In the genomic region with DNA sequence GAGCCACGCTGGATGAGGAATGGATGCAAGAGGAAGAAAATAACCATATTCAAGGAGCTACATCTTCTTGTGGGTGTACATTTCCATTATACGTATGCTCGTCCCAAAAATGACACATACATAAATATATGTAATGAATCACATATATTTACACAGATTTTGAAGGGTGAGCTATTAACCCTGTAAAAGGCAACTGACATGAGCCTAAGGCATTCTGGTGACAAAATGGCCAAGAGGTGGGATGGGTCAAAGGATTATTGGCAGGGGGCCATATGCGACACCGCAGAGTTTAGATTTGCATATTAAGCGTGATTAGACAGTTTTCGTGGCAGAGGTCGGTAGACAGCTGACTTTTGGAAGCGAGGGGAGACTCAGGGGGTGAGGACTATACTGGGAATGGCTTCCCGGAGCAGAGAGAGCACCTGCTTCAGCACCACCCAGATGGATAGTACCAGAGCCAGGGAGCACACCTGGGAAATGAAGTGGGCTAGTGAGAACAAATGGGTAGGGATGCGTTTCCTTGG, we compare ENCODE assay signal across 8 cellular contexts. TPM values are rescaled to one million over a fixed set of nuclear protein-coding genes. Genes with fewer than 3 reads are reported as not detected.
DNase-seq lines count a peak whose midpoint lies in the region; ATAC-seq and TF ChIP-seq lines count a peak whose summit lies in the region.

No MANE protein-coding gene starts in this region.

- H2AK5ac ChIP-seq in neuronal stem cell (ENCODE audit: low read depth, low read length) = no peak overlapping the region

- no peaks in the 10 kb centered on the region for H3K9me3 Mint-ChIP-seq in Caco-2 (ENCODE audit: unreplicated experiment)

- H3K4me1 ChIP-seq in BE2C (no peaks in the 10 kb centered on the region), HUES48 (ENCODE audit: control insufficient read depth, insufficient read depth, low read length) (peaks cover 12% of the 10 kb centered on the region), SJCRH30 (peaks cover 5% of the 10 kb centered on the region; the same call in 1 of the 2 replicates), esophagus muscularis mucosa (peaks cover 9 to 36% (median 23%) of the 10 kb centered on the region in 4 donors), neuronal stem cell (ENCODE audit: control insufficient read depth in 2 of 2, insufficient read depth in 1 of 2, low read depth in 1 of 2, low read length in 2 of 2) (peaks cover 0 to 7% of the 10 kb centered on the region in 2 donors), Caco-2 (no peaks in the 10 kb centered on the region)

- no peak overlapping the region for H3K4ac ChIP-seq in neuronal stem cell (ENCODE audit: low read length)

- H4K8ac ChIP-seq in neuronal stem cell (ENCODE audit: low read depth, low read length) = no peak overlapping the region

- CTCF ChIA-PET in Caco-2 (lab: Charles Lee) = no interaction called here

- DNase-seq in BE2C (peak; percentile 8), SJCRH30 (peak; percentile 65 to 74), esophagus muscularis mucosa (ENCODE audit: extremely low spot score) (no peak), neuronal stem cell (ENCODE audit: low spot score) (peak; percentile 17), SIG-M5 treated with dmso at 0.1 percent for 504 hours (lab: John Stamatoyannopoulos, UW; ENCODE audit: unreplicated experiment) (no peak), Caco-2 (no peak)

- H3K27me3 ChIP-seq in BE2C (no peaks in the 10 kb centered on the region), HUES48 (ENCODE audit: control insufficient read depth, insufficient read depth, low read length) (peaks cover 42% of the 10 kb centered on the region), SJCRH30 (no peaks in the 10 kb centered on the region), esophagus muscularis mucosa (no peaks in the 10 kb centered on the region), neuronal stem cell (ENCODE audit: control insufficient read depth in 3 of 3, insufficient read depth in 3 of 3, low read depth in 1 of 3, low read length in 3 of 3) (peaks cover 6 to 29% (median 7%) of the 10 kb centered on the region in 3 experiments), Caco-2 (replicated peaks; ENCODE audit: control insufficient read depth, insufficient read depth, low read length) (no peaks in the 10 kb centered on the region)

- H3K4me3 ChIP-seq in BE2C (ENCODE audit: low read depth, low read length) = peak overlapping the region; percentile 76
- H3K4me3 ChIP-seq in HUES48 (ENCODE audit: low read depth, low read length) = peak overlapping the region; percentile 68
- peak overlapping the region; percentile 76 for H3K4me3 ChIP-seq in SJCRH30
- H3K4me3 ChIP-seq in esophagus muscularis mucosa = peak overlapping the region; percentile 84 to 93 (median 90)
- H3K4me3 ChIP-seq in neuronal stem cell (ENCODE audit: low read length in 2 of 2) = peak overlapping the region; percentile 77 to 79
- no peak overlapping the region for H3K4me3 ChIP-seq in Caco-2 (ENCODE audit: low read depth, low read length)

- intact Hi-C loops in esophagus muscularis mucosa (cut with DNase I) (no loop called here), Caco-2 (cut with micrococcal nuclease; ENCODE audit: unreplicated experiment) (no loop called here)

- H4K91ac ChIP-seq in neuronal stem cell (ENCODE audit: low read depth, low read length, poor library complexity) = no peak overlapping the region

- H3K36me3 ChIP-seq in BE2C (peaks cover 13% of the 10 kb centered on the region), HUES48 (ENCODE audit: control insufficient read depth, insufficient read depth, low read length) (no peaks in the 10 kb centered on the region), SJCRH30 (peaks cover 3% of the 10 kb centered on the region), esophagus muscularis mucosa (peaks cover 0 to 17% (median 8%) of the 10 kb centered on the region in 4 donors), neuronal stem cell (replicated peaks in 1 of 2; ENCODE audit: control insufficient read depth in 2 of 2, insufficient read depth in 2 of 2, low read length in 2 of 2) (peaks cover 2 to 26% of the 10 kb centered on the region in 2 donors), Caco-2 (ENCODE audit: control insufficient read depth, insufficient read depth, low read length) (no peaks in the 10 kb centered on the region)

- H3K9ac ChIP-seq in HUES48 (ENCODE audit: low read depth, low read length) = no peak overlapping the region
- no peak overlapping the region for H3K9ac ChIP-seq in neuronal stem cell (ENCODE audit: low read depth, low read length, poor library complexity)

- peak overlapping the region; percentile 96 for H2AFZ ChIP-seq in neuronal stem cell (ENCODE audit: low read length)

- no peak overlapping the region for H2BK12ac ChIP-seq in neuronal stem cell (ENCODE audit: low read length)

- TF ChIP-seq CTCF in BE2C (IDR thresholded peaks at IDR 0.05; ENCODE audit: low read depth, low read length) (no peak), esophagus muscularis mucosa (IDR thresholded peaks at IDR 0.05) (no peak), Caco-2 (IDR thresholded peaks at IDR 0.05; ENCODE audit: insufficient read depth in 1 of 2, low read depth in 1 of 2, low read length in 1 of 2, severe bottlenecking in 1 of 2, unreplicated experiment in 1 of 2) (no peak)

- TF ChIP-seq EP300 in esophagus muscularis mucosa (IDR thresholded peaks at IDR 0.05) = no peak

- no peak overlapping the region for H3K4me3 Mint-ChIP-seq in Caco-2 (ENCODE audit: unreplicated experiment)

- POLR2A ChIA-PET in Caco-2 (lab: Charles Lee) = no interaction called here

- H3K27ac ChIP-seq in HUES48 (ENCODE audit: low read depth, low read length) = no peak overlapping the region
- H3K27ac ChIP-seq in SJCRH30 = peak overlapping the region; percentile 85
- peak overlapping the region; percentile 87 to 95 (median 92) for H3K27ac ChIP-seq in esophagus muscularis mucosa (replicated peaks in 1 of 4)
- no peak overlapping the region for H3K27ac ChIP-seq in neuronal stem cell (replicated peaks; ENCODE audit: low read length)

- H3K23ac ChIP-seq in neuronal stem cell (ENCODE audit: low read depth, low read length, poor library complexity) = no peak overlapping the region

- peaks cover 3% of the 10 kb centered on the region for H3K79me1 ChIP-seq in neuronal stem cell (ENCODE audit: low read depth, low read length)

- H3K4me1 Mint-ChIP-seq in Caco-2 (ENCODE audit: low read depth, unreplicated experiment) = no peaks in the 10 kb centered on the region

- H3K36me3 Mint-ChIP-seq in Caco-2 (ENCODE audit: insufficient read depth, unreplicated experiment) = no peaks in the 10 kb centered on the region

- H3K27ac Mint-ChIP-seq in Caco-2 (ENCODE audit: unreplicated experiment) = no peak overlapping the region

- H2BK120ac ChIP-seq in neuronal stem cell (ENCODE audit: low read depth, low read length) = no peak overlapping the region

- ATAC-seq in HG02885 (IDR thresholded peaks at IDR 0.05; ENCODE audit: poor library complexity, unreplicated experiment) = no peak

- no peak overlapping the region for H2BK5ac ChIP-seq in neuronal stem cell (ENCODE audit: low read length)

- H3K18ac ChIP-seq in neuronal stem cell (ENCODE audit: low read length) = no peak overlapping the region

- no TSS peak for BruUV-seq in Caco-2 (replicated peaks; lab: Mats Ljungman, UMichigan)

- H2BK15ac ChIP-seq in neuronal stem cell (ENCODE audit: low read length) = no peak overlapping the region

- no peak for TF ChIP-seq POLR2A in esophagus muscularis mucosa (IDR thresholded peaks at IDR 0.05; ENCODE audit: low read depth)

- 6% methylated on average over 11 of the region's 11 CpGs for WGBS in esophagus muscularis mucosa
- WGBS in neuronal stem cell (ENCODE audit: extremely low coverage in 2 of 2, insufficient read length in 2 of 2, insufficient replicate concordance in 1 of 2), 2 donors = no CpG with 5 or more reads among the region's 11 CpGs

- peak overlapping the region; percentile 91 for H3K4me2 ChIP-seq in neuronal stem cell (ENCODE audit: insufficient read depth, low read length, poor library complexity, severe bottlenecking)

- H3K9me3 ChIP-seq in BE2C (no peaks in the 10 kb centered on the region), HUES48 (ENCODE audit: control insufficient read depth, insufficient read depth, low read length) (no peaks in the 10 kb centered on the region), SJCRH30 (replicated peaks) (no peaks in the 10 kb centered on the region), esophagus muscularis mucosa (no peaks in the 10 kb centered on the region), neuronal stem cell (replicated peaks in 1 of 2; ENCODE audit: control insufficient read depth in 2 of 2, insufficient read depth in 1 of 2, low read depth in 1 of 2, low read length in 2 of 2) (peaks cover 0 to 12% of the 10 kb centered on the region in 2 donors), Caco-2 (no peaks in the 10 kb centered on the region)

- no peak overlapping the region for H3K14ac ChIP-seq in neuronal stem cell (ENCODE audit: low read length)

- H3K27me3 Mint-ChIP-seq in Caco-2 (ENCODE audit: insufficient read depth, unreplicated experiment) = peaks cover 4% of the 10 kb centered on the region

RNA-seq across cellular contexts. Expression of a gene that starts 0.4 kb away (rescaled TPM):
- 31.8 TPM for polyA plus RNA-seq in BE2C (2012; ENCODE audit: insufficient read depth, insufficient read length, low read depth)
- total RNA-seq in SJCRH30 (2014; rRNA removed; shearing (Covaris generic)) = 17.5 and 20.8 TPM in 2 replicates
- total RNA-seq in esophagus muscularis mucosa = 10 to 100 TPM; 23.5 to 44.4 (median 29.8) TPM
- polyA plus RNA-seq in neuronal stem cell (2013, experiment 1 of 2) = 5.9 TPM
- polyA plus RNA-seq in neuronal stem cell (2013, experiment 2 of 2) = 5.9 TPM
- not detected in 2 replicates for total RNA-seq in Caco-2 (2022)

RNA-seq across cellular contexts. Expression of a gene that starts 44.9 kb away (rescaled TPM):
- polyA plus RNA-seq in BE2C (2012; ENCODE audit: insufficient read depth, insufficient read length, low read depth) = 0.51 TPM
- 0.10 TPM in 1 of 2 replicates, not detected in the other for total RNA-seq in SJCRH30 (2014; rRNA removed; shearing (Covaris generic))
- total RNA-seq in esophagus muscularis mucosa (10 to 100 TPM in 1 of 4 donors, 1 to 10 TPM in 3; 3.1 to 23.4 (median 6.0) TPM), Caco-2 (2022) (not detected in 2 replicates)
- 0.01 TPM for polyA plus RNA-seq in neuronal stem cell (2013, experiment 1 of 2)
- 0.04 TPM for polyA plus RNA-seq in neuronal stem cell (2013, experiment 2 of 2)

Comparison
In these comparisons a context has a peak if more than half of its experiments do, and no peak if none do; other contexts are left out.
1. DNase-seq: peak in BE2C (single experiment), SJCRH30 (2 of 2) and neuronal stem cell (single experiment); none in esophagus muscularis mucosa (single experiment), SIG-M5 treated with dmso at 0.1 percent for 504 hours (single experiment) and Caco-2 (0 of 2).
2. H3K27ac ChIP-seq: peak in SJCRH30 (single experiment) and esophagus muscularis mucosa (4 of 4); none in HUES48 (single experiment) and neuronal stem cell (single experiment).
3. RNA of a gene that starts 0.4 kb away (total RNA-seq): 23.5 to 44.4 TPM in esophagus muscularis mucosa and 17.5 to 20.8 TPM in SJCRH30; not detected in Caco-2; every median in the first group is over 10 times any median in the second.